ENCODE assay signal across 8 cellular contexts in the genomic region with DNA sequence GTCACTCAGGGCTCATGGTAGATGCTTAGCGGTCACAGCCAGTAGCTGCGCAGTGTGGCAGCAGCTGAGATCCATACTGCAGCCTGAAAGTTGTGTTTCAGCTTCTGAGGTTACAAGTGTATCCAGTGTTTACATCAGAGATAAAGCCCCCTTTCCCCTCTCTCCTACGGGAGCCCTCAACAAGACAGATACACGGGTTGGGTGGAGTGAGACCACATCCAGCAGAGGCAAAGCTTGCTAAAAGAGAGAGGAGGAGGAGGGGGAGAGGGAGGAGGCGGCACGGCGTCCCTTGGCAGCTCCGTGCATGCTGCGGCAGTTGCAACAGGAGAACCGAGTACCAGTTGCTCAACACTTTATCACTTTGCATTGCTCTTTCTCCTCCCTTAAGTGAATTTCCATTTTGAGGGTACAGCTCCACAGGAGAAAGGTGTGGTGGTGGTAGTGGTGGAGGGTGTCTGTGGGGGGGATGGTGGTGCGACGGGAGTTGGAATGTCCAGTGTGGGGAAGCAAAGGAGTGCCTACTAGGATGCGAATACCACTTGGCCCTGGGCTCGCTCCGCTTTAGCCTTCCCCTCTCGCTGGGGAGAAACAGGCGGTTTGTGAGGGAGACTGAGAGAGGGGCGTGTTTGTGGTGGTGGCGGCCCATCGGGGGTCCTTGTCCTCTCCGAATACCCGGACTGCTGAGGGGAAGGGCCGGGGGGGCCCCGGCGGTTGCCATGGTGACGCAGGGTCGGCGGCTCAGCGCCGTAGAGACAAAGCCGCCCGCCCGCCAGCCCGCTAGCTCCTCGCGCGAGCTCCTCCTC. TPM values are rescaled to one million over a fixed set of nuclear protein-coding genes. Genes with fewer than 3 reads are reported as not detected.
DNase-seq lines count a peak whose midpoint lies in the region; ATAC-seq and TF ChIP-seq lines count a peak whose summit lies in the region.

No MANE protein-coding gene starts in this region.

- H3K4me1 Mint-ChIP-seq in endothelial cell (ENCODE audit: unreplicated experiment): peaks cover 12% of the 10 kb centered on the region

- peak overlapping the region; percentile 66 for H3K4me3 ChIP-seq in WI38 (ENCODE audit: low read depth, low read length)

- peak overlapping the region; percentile 34 for H3K27ac Mint-ChIP-seq in endothelial cell (ENCODE audit: unreplicated experiment)

- peaks cover 14% of the 10 kb centered on the region for H3K27me3 Mint-ChIP-seq in endothelial cell (ENCODE audit: unreplicated experiment)

- ATAC-seq in GM18520 (IDR thresholded peaks at IDR 0.05; ENCODE audit: unreplicated experiment): no peak
- ATAC-seq in HG02571 (IDR thresholded peaks at IDR 0.05; ENCODE audit: unreplicated experiment): no peak

- H3K9me3 Mint-ChIP-seq in endothelial cell (ENCODE audit: unreplicated experiment): no peaks in the 10 kb centered on the region

- H3K36me3 Mint-ChIP-seq in endothelial cell (ENCODE audit: low read depth, unreplicated experiment): no peaks in the 10 kb centered on the region

- H3K4me3 Mint-ChIP-seq in endothelial cell (ENCODE audit: unreplicated experiment): peak overlapping the region; percentile 91

- TF ChIP-seq CTCF in WI38 (IDR thresholded peaks at IDR 0.05; ENCODE audit: low read depth, low read length) (no peak), endothelial cell (IDR thresholded peaks at IDR 0.05; ENCODE audit: unreplicated experiment) (no peak)

- DNase-seq in NOMO-1 (lab: John Stamatoyannopoulos, UW; ENCODE audit: unreplicated experiment in 2 of 2) (peak; percentile 5 to 9), NOMO-1 treated with dmso at 0.1 percent for 144 hours (lab: John Stamatoyannopoulos, UW; ENCODE audit: unreplicated experiment) (no peak), NCI-H146 treated with DMSO at 0.1 percent for 48 hours (lab: John Stamatoyannopoulos, UW; ENCODE audit: unreplicated experiment) (peak; percentile 85), endothelial cell (ENCODE audit: low spot score) (peak; percentile 64), myocyte (ENCODE audit: low read depth) (peak; percentile 38)

RNA-seq across cellular contexts. Expression of gene RNF182, which starts 0.4 kb away (rescaled TPM):
- total RNA-seq in endothelial cell (ENCODE audit: unreplicated experiment) (2.7 TPM), myocyte (8.1 and 8.8 TPM in 2 replicates)
- 2.0 TPM for polyA plus RNA-seq in myocyte (2012)
